Comparison of ENCODE assay signal across 23 cellular contexts in the genomic region with DNA sequence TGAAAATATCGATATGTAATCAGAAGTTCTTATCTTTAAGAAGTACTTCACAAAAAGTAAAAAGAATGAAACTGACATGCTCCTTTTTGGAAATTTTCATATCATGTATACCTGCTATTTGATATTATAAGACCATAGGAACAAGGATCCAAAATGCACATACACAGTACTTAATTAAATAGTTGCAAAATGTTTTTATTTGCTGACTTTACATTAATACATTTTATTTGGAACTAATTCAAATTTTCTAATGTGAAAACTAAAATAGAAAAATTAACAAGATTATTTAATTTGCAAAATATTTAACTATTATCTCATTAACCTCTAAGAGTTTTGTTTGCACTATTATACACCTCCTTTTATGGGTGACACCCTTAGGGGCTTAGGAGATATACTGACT.
DNase-seq lines count a peak whose midpoint lies in the region; ATAC-seq, FAIRE-seq and TF ChIP-seq lines count a peak whose summit lies in the region.
"Had no signal": no experiment of that assay in that cellular context is flagged by ENCODE, and none has a peak within 500 bp of the region (broad histone marks: within the 10 kb centered on the region; RNA-seq: fewer than 3 reads in every experiment).

No MANE protein-coding gene starts in this region.

- ATAC-seq in IMR-90 (ENCODE audit: low read depth) (no peak), T-cell (replicated peaks in 1 of 4) (no peak), GM21786 (IDR thresholded peaks at IDR 0.05; ENCODE audit: unreplicated experiment) (no peak)
- ATAC-seq: GM12878, GM23338 had no signal

- no peak for TF ChIP-seq RAD21 in IMR-90 (IDR thresholded peaks at IDR 0.05; ENCODE audit: low read length)

- H3K4me1 Mint-ChIP-seq in T-cell = no peaks in the 10 kb centered on the region
- peaks cover 4% of the 10 kb centered on the region for H3K4me1 Mint-ChIP-seq in osteocyte (ENCODE audit: unreplicated experiment)
- H3K4me1 Mint-ChIP-seq: CD14-positive monocyte; CD8-positive, alpha-beta memory T cell had no signal

- no peak overlapping the region for H3K23ac ChIP-seq in IMR-90 (ENCODE audit: low read depth, low read length)

- H2BK5ac ChIP-seq in IMR-90 (ENCODE audit: low read depth, low read length, poor library complexity, severe bottlenecking) = no peak overlapping the region

- no peak overlapping the region for H3K4me3 ChIP-seq in IMR-90 (ENCODE audit: insufficient read depth, low read depth, low read length)
- H3K4me3 ChIP-seq: BLaER1 treated with 17β-estradiol and CSF1 and Interleukin-3, amounts not matched to agents 10 nM and 100 nM; GM12878; GM23338; HAP-1 had no signal

- H3K9me3 Mint-ChIP-seq in T-cell (no peaks in the 10 kb centered on the region), osteocyte (ENCODE audit: unreplicated experiment) (no peaks in the 10 kb centered on the region)
- H3K9me3 Mint-ChIP-seq: GM23338 had no signal

- no peak overlapping the region for H3K56ac ChIP-seq in IMR-90 (ENCODE audit: extremely low read depth, insufficient read depth, low read length)

- no peak overlapping the region for H3K18ac ChIP-seq in IMR-90 (ENCODE audit: low read depth, low read length)

- H3K9me3 ChIP-seq in IMR-90 (ENCODE audit: control insufficient read depth, insufficient read depth, low read length) = no peaks in the 10 kb centered on the region
- H3K9me3 ChIP-seq: BE2C, HAP-1 had no signal

- POLR2A ChIA-PET in IMR-90 (lab: Charles Lee; ENCODE audit: unreplicated experiment) (no interaction called here), T-cell (lab: Charles Lee) (no interaction called here)

- no peak overlapping the region for H4K8ac ChIP-seq in IMR-90 (ENCODE audit: low read depth in 2 of 2, low read length in 2 of 2)

- H3K4me1 ChIP-seq in IMR-90 (ENCODE audit: control insufficient read depth, insufficient read depth, low read length) = no peaks in the 10 kb centered on the region
- H3K4me1 ChIP-seq: BE2C; BLaER1 treated with 17β-estradiol and CSF1 and Interleukin-3, amounts not matched to agents 10 nM and 100 nM; HAP-1 had no signal

- no peaks in the 10 kb centered on the region for H3K36me3 ChIP-seq in IMR-90 (ENCODE audit: control insufficient read depth, insufficient read depth, low read length)
- H3K36me3 ChIP-seq: BE2C; BLaER1 treated with 17β-estradiol and CSF1 and Interleukin-3, amounts not matched to agents 10 nM and 100 nM; HAP-1 had no signal

- no peak overlapping the region for H3K14ac ChIP-seq in IMR-90 (replicated peaks; ENCODE audit: low read depth, low read length)

- in situ Hi-C loops in IMR-90 (cut with MboI; ENCODE audit: low sequenced_read_pairs) = no loop called here

- BruUV-seq in IMR-90 (replicated peaks; lab: Mats Ljungman, UMichigan) = no TSS peak

- no peak for TF ChIP-seq POLR2A in IMR-90 (IDR thresholded peaks at IDR 0.05; ENCODE audit: low read depth, low read length)

- no peak overlapping the region for H3K4me3 Mint-ChIP-seq in T-cell
- no peak overlapping the region for H3K4me3 Mint-ChIP-seq in osteocyte (ENCODE audit: unreplicated experiment)
- H3K4me3 Mint-ChIP-seq: CD14-positive monocyte; CD4-positive, alpha-beta T cell; CD8-positive, alpha-beta memory T cell; GM23338; HFFc6 had no signal

- CTCF ChIA-PET in IMR-90 (lab: Yijun Ruan, JAX) (no interaction called here), T-cell (lab: Charles Lee) (no interaction called here)

- TF ChIP-seq CTCF in IMR-90 (conservative IDR thresholded peaks at IDR 0.05; ENCODE audit: low read depth, low read length) (no peak), osteocyte (IDR thresholded peaks at IDR 0.05) (no peak)

- no peak overlapping the region for H3K27ac ChIP-seq in IMR-90 (ENCODE audit: insufficient read depth, low read length)
- H3K27ac ChIP-seq: BLaER1 treated with 17β-estradiol and CSF1 and Interleukin-3, amounts not matched to agents 10 nM and 100 nM had no signal

- H3K27me3 Mint-ChIP-seq in T-cell = peaks cover 1 to 3% of the 10 kb centered on the region in 2 donors
- peaks cover 15% of the 10 kb centered on the region for H3K27me3 Mint-ChIP-seq in osteocyte (ENCODE audit: unreplicated experiment)
- H3K27me3 Mint-ChIP-seq: CD4-positive, alpha-beta T cell; CD8-positive, alpha-beta memory T cell had no signal

- H2BK20ac ChIP-seq in IMR-90 (ENCODE audit: low read depth, low read length) = no peak overlapping the region

- no peaks in the 10 kb centered on the region for H3K9me1 ChIP-seq in IMR-90 (ENCODE audit: insufficient read depth, low read length)

- no peak overlapping the region for H2BK120ac ChIP-seq in IMR-90 (ENCODE audit: low read depth, low read length)

- no peaks in the 10 kb centered on the region for H3K36me3 Mint-ChIP-seq in T-cell
- no peaks in the 10 kb centered on the region for H3K36me3 Mint-ChIP-seq in osteocyte (ENCODE audit: unreplicated experiment)
- H3K36me3 Mint-ChIP-seq: CD14-positive monocyte; CD8-positive, alpha-beta memory T cell had no signal

- no peak overlapping the region for H2BK15ac ChIP-seq in IMR-90 (ENCODE audit: low read depth, low read length)

- dilution Hi-C loops in IMR-90 (cut with HindIII; ENCODE audit: low sequenced_read_pairs, unreplicated experiment) = no loop called here

- no peaks in the 10 kb centered on the region for H4K20me1 ChIP-seq in IMR-90 (ENCODE audit: insufficient read depth, low read length)
- H4K20me1 ChIP-seq: BLaER1 treated with 17β-estradiol and CSF1 and Interleukin-3, amounts not matched to agents 10 nM and 100 nM had no signal

- no peak overlapping the region for H3K4ac ChIP-seq in IMR-90 (ENCODE audit: low read depth, low read length)

- no peak overlapping the region for H3K4me2 ChIP-seq in IMR-90 (ENCODE audit: low read depth, low read length)
- H3K4me2 ChIP-seq: BLaER1 treated with 17β-estradiol and CSF1 and Interleukin-3, amounts not matched to agents 10 nM and 100 nM; GM23338 had no signal

- no CpG with 5 or more reads among the region's 1 CpG for WGBS in IMR-90 (ENCODE audit: extremely low coverage in 2 of 2, insufficient read length in 1 of 2), 2 experiments

- H3K27me3 ChIP-seq in IMR-90 (ENCODE audit: control insufficient read depth, insufficient read depth, low read length) = no peaks in the 10 kb centered on the region
- H3K27me3 ChIP-seq: BE2C; BLaER1 treated with 17β-estradiol and CSF1 and Interleukin-3, amounts not matched to agents 10 nM and 100 nM had no signal

- H3K27ac Mint-ChIP-seq in T-cell (no peak overlapping the region), osteocyte (ENCODE audit: unreplicated experiment) (no peak overlapping the region)
- H3K27ac Mint-ChIP-seq: CD14-positive monocyte; CD4-positive, alpha-beta T cell; CD8-positive, alpha-beta memory T cell; GM23338; HFFc6 had no signal

- H4K5ac ChIP-seq in IMR-90 (ENCODE audit: low read depth, low read length) = no peak overlapping the region

- no peak overlapping the region for H2AK9ac ChIP-seq in IMR-90 (replicated peaks; ENCODE audit: low read depth, low read length, poor library complexity)

- H3K79me1 ChIP-seq in IMR-90 (ENCODE audit: low read depth in 1 of 2, low read length in 2 of 2) = no peaks in the 10 kb centered on the region

- no peak overlapping the region for H2AK5ac ChIP-seq in IMR-90 (ENCODE audit: low read depth, low read length)

- no peak overlapping the region for H4K91ac ChIP-seq in IMR-90 (ENCODE audit: insufficient read depth, low read depth, low read length)

- no peak overlapping the region for H2AFZ ChIP-seq in IMR-90 (replicated peaks; ENCODE audit: low read length, poor library complexity)
- H2AFZ ChIP-seq: GM23338 had no signal

- DNase-seq in IMR-90 (no peak), frontal cortex (ENCODE audit: low spot score in 2 of 2) (no peak), T-cell (no peak), osteocyte (ENCODE audit: extremely low spot score, unreplicated experiment) (no peak)
- DNase-seq: 8988T; BE2C; CD4-positive, alpha-beta T cell; CD8-positive, alpha-beta memory T cell; DMS 273 treated with DMSO at 0.1 percent for 48 hours; DMS79; EL; GDM1; HFFc6 had no signal

- FAIRE-seq in A204.1 (lab: Jason Lieb, UNC) (peak; percentile 73), frontal cortex (lab: Jason Lieb, UNC) (peak; percentile 56)
- FAIRE-seq: D721Med, GM12878, GM19239, H54 had no signal

- no peak overlapping the region for H3K9ac ChIP-seq in IMR-90 (ENCODE audit: low read depth, low read length)
- H3K9ac ChIP-seq: BLaER1 treated with 17β-estradiol and CSF1 and Interleukin-3, amounts not matched to agents 10 nM and 100 nM had no signal

- intact Hi-C loops in IMR-90 (cut with micrococcal nuclease) = no loop called here

TF ChIP-seq in IMR-90, 13 proteins besides CTCF, POLR2A, EP300 and RAD21:
- TF ChIP-seq MAFK (IDR thresholded peaks at IDR 0.05; ENCODE audit: low read depth, low read length) (peak; percentile 66), MAZ (IDR thresholded peaks at IDR 0.05; ENCODE audit: borderline replicate concordance, low read depth, low read length) (no peak)
